In genomic region chr6:10505529-10505928, GRCh38 we compare ENCODE assay signal across 1 cellular context.
TF ChIP-seq lines count a peak whose summit lies in the region.

No MANE protein-coding gene starts in this region.

TF ChIP-seq in HepG2, 621 proteins besides CTCF, POLR2A, EP300 and RAD21 (continued from another document and continues in another):
- TF ChIP-seq GPBP1L1 (CRISPR knock-in tag; IDR thresholded peaks at IDR 0.05) = no peak
- no peak for TF ChIP-seq ZNF782 (CRISPR knock-in tag; IDR thresholded peaks at IDR 0.05; ENCODE audit: borderline replicate concordance)
- peak; percentile 28; the same call in 1 of the 2 replicates for TF ChIP-seq ZNF362 (CRISPR knock-in tag; IDR thresholded peaks at IDR 0.05; ENCODE audit: borderline replicate concordance)
- TF ChIP-seq ZKSCAN1 (IDR thresholded peaks at IDR 0.05; ENCODE audit: low read length) = no peak
- TF ChIP-seq RFX3 (CRISPR knock-in tag; IDR thresholded peaks at IDR 0.05) = no peak
- TF ChIP-seq TGIF2 (CRISPR knock-in tag; IDR thresholded peaks at IDR 0.05) = peak; percentile 82; the same call in 1 of the 2 replicates
- TF ChIP-seq ZNF816 (CRISPR knock-in tag; IDR thresholded peaks at IDR 0.05; ENCODE audit: borderline replicate concordance) = no peak; the same call in 1 of the 2 replicates
- no peak for TF ChIP-seq EED (CRISPR knock-in tag; IDR thresholded peaks at IDR 0.05)
- no peak for TF ChIP-seq SPEN (CRISPR knock-in tag; IDR thresholded peaks at IDR 0.05; ENCODE audit: low read depth)
- no peak for TF ChIP-seq TOPORS (CRISPR knock-in tag; IDR thresholded peaks at IDR 0.05)
- TF ChIP-seq, protein P1, sequence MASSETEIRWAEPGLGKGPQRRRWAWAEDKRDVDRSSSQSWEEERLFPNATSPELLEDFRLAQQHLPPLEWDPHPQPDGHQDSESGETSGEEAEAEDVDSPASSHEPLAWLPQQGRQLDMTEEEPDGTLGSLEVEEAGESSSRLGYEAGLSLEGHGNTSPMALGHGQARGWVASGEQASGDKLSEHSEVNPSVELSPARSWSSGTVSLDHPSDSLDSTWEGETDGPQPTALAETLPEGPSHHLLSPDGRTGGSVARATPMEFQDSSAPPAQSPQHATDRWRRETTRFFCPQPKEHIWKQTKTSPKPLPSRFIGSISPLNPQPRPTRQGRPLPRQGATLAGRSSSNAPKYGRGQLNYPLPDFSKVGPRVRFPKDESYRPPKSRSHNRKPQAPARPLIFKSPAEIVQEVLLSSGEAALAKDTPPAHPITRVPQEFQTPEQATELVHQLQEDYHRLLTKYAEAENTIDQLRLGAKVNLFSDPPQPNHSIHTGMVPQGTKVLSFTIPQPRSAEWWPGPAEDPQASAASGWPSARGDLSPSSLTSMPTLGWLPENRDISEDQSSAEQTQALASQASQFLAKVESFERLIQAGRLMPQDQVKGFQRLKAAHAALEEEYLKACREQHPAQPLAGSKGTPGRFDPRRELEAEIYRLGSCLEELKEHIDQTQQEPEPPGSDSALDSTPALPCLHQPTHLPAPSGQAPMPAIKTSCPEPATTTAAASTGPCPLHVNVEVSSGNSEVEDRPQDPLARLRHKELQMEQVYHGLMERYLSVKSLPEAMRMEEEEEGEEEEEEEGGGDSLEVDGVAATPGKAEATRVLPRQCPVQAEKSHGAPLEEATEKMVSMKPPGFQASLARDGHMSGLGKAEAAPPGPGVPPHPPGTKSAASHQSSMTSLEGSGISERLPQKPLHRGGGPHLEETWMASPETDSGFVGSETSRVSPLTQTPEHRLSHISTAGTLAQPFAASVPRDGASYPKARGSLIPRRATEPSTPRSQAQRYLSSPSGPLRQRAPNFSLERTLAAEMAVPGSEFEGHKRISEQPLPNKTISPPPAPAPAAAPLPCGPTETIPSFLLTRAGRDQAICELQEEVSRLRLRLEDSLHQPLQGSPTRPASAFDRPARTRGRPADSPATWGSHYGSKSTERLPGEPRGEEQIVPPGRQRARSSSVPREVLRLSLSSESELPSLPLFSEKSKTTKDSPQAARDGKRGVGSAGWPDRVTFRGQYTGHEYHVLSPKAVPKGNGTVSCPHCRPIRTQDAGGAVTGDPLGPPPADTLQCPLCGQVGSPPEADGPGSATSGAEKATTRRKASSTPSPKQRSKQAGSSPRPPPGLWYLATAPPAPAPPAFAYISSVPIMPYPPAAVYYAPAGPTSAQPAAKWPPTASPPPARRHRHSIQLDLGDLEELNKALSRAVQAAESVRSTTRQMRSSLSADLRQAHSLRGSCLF (CRISPR knock-in tag; IDR thresholded peaks at IDR 0.05; ENCODE audit: borderline replicate concordance) = no peak
- TF ChIP-seq, protein P2, sequence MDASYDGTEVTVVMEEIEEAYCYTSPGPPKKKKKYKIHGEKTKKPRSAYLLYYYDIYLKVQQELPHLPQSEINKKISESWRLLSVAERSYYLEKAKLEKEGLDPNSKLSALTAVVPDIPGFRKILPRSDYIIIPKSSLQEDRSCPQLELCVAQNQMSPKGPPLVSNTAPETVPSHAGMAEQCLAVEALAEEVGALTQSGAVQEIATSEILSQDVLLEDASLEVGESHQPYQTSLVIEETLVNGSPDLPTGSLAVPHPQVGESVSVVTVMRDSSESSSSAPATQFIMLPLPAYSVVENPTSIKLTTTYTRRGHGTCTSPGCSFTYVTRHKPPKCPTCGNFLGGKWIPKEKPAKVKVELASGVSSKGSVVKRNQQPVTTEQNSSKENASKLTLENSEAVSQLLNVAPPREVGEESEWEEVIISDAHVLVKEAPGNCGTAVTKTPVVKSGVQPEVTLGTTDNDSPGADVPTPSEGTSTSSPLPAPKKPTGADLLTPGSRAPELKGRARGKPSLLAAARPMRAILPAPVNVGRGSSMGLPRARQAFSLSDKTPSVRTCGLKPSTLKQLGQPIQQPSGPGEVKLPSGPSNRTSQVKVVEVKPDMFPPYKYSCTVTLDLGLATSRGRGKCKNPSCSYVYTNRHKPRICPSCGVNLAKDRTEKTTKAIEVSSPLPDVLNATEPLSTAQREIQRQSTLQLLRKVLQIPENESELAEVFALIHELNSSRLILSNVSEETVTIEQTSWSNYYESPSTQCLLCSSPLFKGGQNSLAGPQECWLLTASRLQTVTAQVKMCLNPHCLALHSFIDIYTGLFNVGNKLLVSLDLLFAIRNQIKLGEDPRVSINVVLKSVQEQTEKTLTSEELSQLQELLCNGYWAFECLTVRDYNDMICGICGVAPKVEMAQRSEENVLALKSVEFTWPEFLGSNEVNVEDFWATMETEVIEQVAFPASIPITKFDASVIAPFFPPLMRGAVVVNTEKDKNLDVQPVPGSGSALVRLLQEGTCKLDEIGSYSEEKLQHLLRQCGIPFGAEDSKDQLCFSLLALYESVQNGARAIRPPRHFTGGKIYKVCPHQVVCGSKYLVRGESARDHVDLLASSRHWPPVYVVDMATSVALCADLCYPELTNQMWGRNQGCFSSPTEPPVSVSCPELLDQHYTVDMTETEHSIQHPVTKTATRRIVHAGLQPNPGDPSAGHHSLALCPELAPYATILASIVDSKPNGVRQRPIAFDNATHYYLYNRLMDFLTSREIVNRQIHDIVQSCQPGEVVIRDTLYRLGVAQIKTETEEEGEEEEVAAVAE (CRISPR knock-in tag; IDR thresholded peaks at IDR 0.05; ENCODE audit: borderline replicate concordance) = peak; percentile 70; the same call in 1 of the 2 replicates
- TF ChIP-seq ZNF160 (CRISPR knock-in tag; IDR thresholded peaks at IDR 0.05) = no peak
- peak; percentile 52; the same call in 1 of the 2 replicates for TF ChIP-seq RXRB (CRISPR knock-in tag; IDR thresholded peaks at IDR 0.05; ENCODE audit: borderline replicate concordance)
- TF ChIP-seq, protein P3, sequence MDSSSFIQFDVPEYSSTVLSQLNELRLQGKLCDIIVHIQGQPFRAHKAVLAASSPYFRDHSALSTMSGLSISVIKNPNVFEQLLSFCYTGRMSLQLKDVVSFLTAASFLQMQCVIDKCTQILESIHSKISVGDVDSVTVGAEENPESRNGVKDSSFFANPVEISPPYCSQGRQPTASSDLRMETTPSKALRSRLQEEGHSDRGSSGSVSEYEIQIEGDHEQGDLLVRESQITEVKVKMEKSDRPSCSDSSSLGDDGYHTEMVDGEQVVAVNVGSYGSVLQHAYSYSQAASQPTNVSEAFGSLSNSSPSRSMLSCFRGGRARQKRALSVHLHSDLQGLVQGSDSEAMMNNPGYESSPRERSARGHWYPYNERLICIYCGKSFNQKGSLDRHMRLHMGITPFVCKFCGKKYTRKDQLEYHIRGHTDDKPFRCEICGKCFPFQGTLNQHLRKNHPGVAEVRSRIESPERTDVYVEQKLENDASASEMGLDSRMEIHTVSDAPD (CRISPR knock-in tag; IDR thresholded peaks at IDR 0.05) = peak; percentile 51; the same call in 1 of the 2 replicates
- peak; percentile 86 for TF ChIP-seq ZNF331 (CRISPR knock-in tag; IDR thresholded peaks at IDR 0.05)
- TF ChIP-seq, protein P4, sequence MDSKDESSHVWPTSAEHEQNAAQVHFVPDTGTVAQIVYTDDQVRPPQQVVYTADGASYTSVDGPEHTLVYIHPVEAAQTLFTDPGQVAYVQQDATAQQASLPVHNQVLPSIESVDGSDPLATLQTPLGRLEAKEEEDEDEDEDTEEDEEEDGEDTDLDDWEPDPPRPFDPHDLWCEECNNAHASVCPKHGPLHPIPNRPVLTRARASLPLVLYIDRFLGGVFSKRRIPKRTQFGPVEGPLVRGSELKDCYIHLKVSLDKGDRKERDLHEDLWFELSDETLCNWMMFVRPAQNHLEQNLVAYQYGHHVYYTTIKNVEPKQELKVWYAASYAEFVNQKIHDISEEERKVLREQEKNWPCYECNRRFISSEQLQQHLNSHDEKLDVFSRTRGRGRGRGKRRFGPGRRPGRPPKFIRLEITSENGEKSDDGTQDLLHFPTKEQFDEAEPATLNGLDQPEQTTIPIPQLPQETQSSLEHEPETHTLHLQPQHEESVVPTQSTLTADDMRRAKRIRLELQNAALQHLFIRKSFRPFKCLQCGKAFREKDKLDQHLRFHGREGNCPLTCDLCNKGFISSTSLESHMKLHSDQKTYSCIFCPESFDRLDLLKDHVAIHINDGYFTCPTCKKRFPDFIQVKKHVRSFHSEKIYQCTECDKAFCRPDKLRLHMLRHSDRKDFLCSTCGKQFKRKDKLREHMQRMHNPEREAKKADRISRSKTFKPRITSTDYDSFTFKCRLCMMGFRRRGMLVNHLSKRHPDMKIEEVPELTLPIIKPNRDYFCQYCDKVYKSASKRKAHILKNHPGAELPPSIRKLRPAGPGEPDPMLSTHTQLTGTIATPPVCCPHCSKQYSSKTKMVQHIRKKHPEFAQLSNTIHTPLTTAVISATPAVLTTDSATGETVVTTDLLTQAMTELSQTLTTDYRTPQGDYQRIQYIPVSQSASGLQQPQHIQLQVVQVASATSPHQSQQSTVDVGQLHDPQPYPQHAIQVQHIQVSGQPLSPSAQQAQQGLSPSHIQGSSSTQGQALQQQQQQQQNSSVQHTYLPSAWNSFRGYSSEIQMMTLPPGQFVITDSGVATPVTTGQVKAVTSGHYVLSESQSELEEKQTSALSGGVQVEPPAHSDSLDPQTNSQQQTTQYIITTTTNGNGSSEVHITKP (CRISPR knock-in tag; IDR thresholded peaks at IDR 0.05; ENCODE audit: low read depth) = no peak; the same call in 1 of the 2 replicates
- TF ChIP-seq ZFP90 (CRISPR knock-in tag; IDR thresholded peaks at IDR 0.05; ENCODE audit: borderline replicate concordance) = no peak
- TF ChIP-seq ZBTB8A (CRISPR knock-in tag; IDR thresholded peaks at IDR 0.05; ENCODE audit: borderline replicate concordance, low read depth) = no peak
- no peak for TF ChIP-seq ZNF256 (CRISPR knock-in tag; conservative IDR thresholded peaks at IDR 0.05)
- 0 out of 2 replicates have a peak, but pooled peaks have one; percentile 48 for TF ChIP-seq SOX6 (IDR thresholded peaks at IDR 0.05)
- peak; percentile 100 for TF ChIP-seq SOX6 (CRISPR knock-in tag; IDR thresholded peaks at IDR 0.05)
- peak; percentile 89; the same call in 1 of the 2 replicates for TF ChIP-seq MYPOP (CRISPR knock-in tag; IDR thresholded peaks at IDR 0.05)
- no peak for TF ChIP-seq ZNF841 (CRISPR knock-in tag; IDR thresholded peaks at IDR 0.05; ENCODE audit: borderline replicate concordance)
- 0 out of 2 replicates have a peak, but pooled peaks have one; percentile 30 for TF ChIP-seq ZNF710 (CRISPR knock-in tag; IDR thresholded peaks at IDR 0.05; ENCODE audit: borderline replicate concordance)
- TF ChIP-seq PLRG1 (conservative IDR thresholded peaks at IDR 0.05) = no peak
- no peak for TF ChIP-seq PTBP1 (IDR thresholded peaks at IDR 0.05; ENCODE audit: low read depth, low read length, poor library complexity, severe bottlenecking)
- no peak for TF ChIP-seq GZF1 (CRISPR knock-in tag; IDR thresholded peaks at IDR 0.05)
- TF ChIP-seq SNAI1 (CRISPR knock-in tag; IDR thresholded peaks at IDR 0.05; ENCODE audit: borderline replicate concordance) = no peak
- peak; percentile 47; the same call in 1 of the 3 replicates for TF ChIP-seq MXI1 (IDR thresholded peaks at IDR 0.05; ENCODE audit: borderline replicate concordance, low read depth, low read length)
- TF ChIP-seq SRSF1 (optimal IDR thresholded peaks at IDR 0.05; ENCODE audit: low read depth, low read length) = no peak
- TF ChIP-seq SCMH1 (CRISPR knock-in tag; IDR thresholded peaks at IDR 0.05; ENCODE audit: borderline replicate concordance) = no peak
- 0 out of 2 replicates have a peak, but pooled peaks have one; percentile 47 for TF ChIP-seq JUN (CRISPR knock-in tag; IDR thresholded peaks at IDR 0.05)
- no peak for TF ChIP-seq ZBTB46 (CRISPR knock-in tag; IDR thresholded peaks at IDR 0.05; ENCODE audit: borderline replicate concordance)
- TF ChIP-seq ZSCAN29 (CRISPR knock-in tag; conservative IDR thresholded peaks at IDR 0.05) = no peak
